19 cellular contexts compared by ENCODE assay signal in the genomic region with DNA sequence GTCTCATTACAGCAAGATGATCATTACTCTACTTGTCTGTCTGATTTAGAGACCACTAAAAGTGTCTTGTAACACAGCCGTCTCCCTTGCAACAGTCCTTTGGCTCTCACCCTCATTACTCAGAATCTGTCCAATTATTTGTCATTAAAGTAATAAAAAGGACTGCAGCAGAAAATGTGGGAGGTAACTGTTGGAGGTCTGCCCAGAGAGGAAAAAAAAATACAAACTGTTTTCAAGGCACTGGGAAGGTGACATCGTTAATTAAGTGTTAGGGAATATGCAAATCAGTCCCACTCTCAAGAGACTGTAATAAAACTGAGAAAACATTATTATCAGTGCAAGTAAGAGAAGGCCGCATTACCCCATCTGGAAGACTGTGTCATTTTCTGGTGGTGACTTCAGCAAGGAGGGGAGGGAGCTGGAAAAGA.
DNase-seq lines count a peak whose midpoint lies in the region; ATAC-seq, FAIRE-seq and TF ChIP-seq lines count a peak whose summit lies in the region.
"Had no signal": no experiment of that assay in that cellular context is flagged by ENCODE, and none has a peak within 500 bp of the region (broad histone marks: within the 10 kb centered on the region; RNA-seq: fewer than 3 reads in every experiment).

No MANE protein-coding gene starts in this region.

- no peaks in the 10 kb centered on the region for H3K27me3 ChIP-seq in A673 (replicated peaks; ENCODE audit: insufficient read depth, low read depth, low read length, poor library complexity)
- H3K27me3 ChIP-seq in HepG2 (ENCODE audit: control insufficient read depth in 1 of 2, insufficient read depth in 2 of 2, low read length in 2 of 2), result no peaks in the 10 kb centered on the region

- 61% methylated on average over 3 of the region's 3 CpGs for WGBS in HepG2 (ENCODE audit: low lambda C conversion rate)

- CTCF ChIA-PET in A673 (lab: Charles Lee) (no interaction called here), HepG2 (lab: Yijun Ruan, JAX; ENCODE audit: low intra/inter-chr PET ratio, low total read pairs) (no interaction called here)

- POLR2A ChIA-PET in A673 (lab: Charles Lee; ENCODE audit: low non-redundant PET) (no interaction called here), HepG2 (lab: Yijun Ruan, JAX) (no interaction called here)

- FAIRE-seq in endometrium (lab: Jason Lieb, UNC), result peak; percentile 97
- FAIRE-seq in HepG2 (lab: Jason Lieb, UNC), result no peak

- H3K4me3 ChIP-seq in A673 (ENCODE audit: low read depth, low read length, poor library complexity, severe bottlenecking) (no peak overlapping the region), HepG2 (replicated peaks in 1 of 3; ENCODE audit: insufficient read depth in 1 of 3, low read depth in 2 of 3, low read length in 3 of 3) (no peak overlapping the region)

- intact Hi-C loops in A673 (cut with micrococcal nuclease; ENCODE audit: unreplicated experiment), result no loop called here
- intact Hi-C loops in HepG2 (cut with micrococcal nuclease; ENCODE audit: unreplicated experiment), result no loop called here

- H3K4me1 ChIP-seq in A673 (ENCODE audit: insufficient read depth, low read length, poor library complexity, severe bottlenecking) (no peaks in the 10 kb centered on the region), HepG2 (ENCODE audit: insufficient read depth, low read length) (peaks cover 6% of the 10 kb centered on the region; the same call in 1 of the 2 replicates)

- ATAC-seq in HG02588 (IDR thresholded peaks at IDR 0.05; ENCODE audit: unreplicated experiment), result no peak
- no peak for ATAC-seq in HepG2
- ATAC-seq in HG02678 (IDR thresholded peaks at IDR 0.05; ENCODE audit: unreplicated experiment), result no peak
- ATAC-seq: activated CD4-positive, alpha-beta T cell treated with anti-CD3 and anti-CD28 coated beads for 36 hours; esophagus mucosa; sciatic nerve; stimulated activated naive CD8-positive, alpha-beta T cell treated with anti-CD3 and anti-CD28 coated beads, Interleukin-15, Interleukin-2, amounts not matched to agents 100 U/mL and 50 U/mL, for 24 hours had no signal

- in situ Hi-C loops in HepG2 (cut with HindIII; ENCODE audit: extremely low pct_ligation_motif_present, low pct_unique_long_range_greater_than_20kb), result no loop called here

- DNase-seq in A673 (ENCODE audit: low spot score), result peak; percentile 53
- peak; percentile 91 for DNase-seq in NCI-H1105 (lab: John Stamatoyannopoulos, UW)
- peak; percentile 10 to 21 for DNase-seq in NCI-H446 (lab: John Stamatoyannopoulos, UW)
- DNase-seq in HepG2 (ENCODE audit: low spot score), result no peak
- no peak for DNase-seq in SHP77 (lab: John Stamatoyannopoulos, UW)
- DNase-seq: activated CD4-positive, alpha-beta T cell treated with anti-CD3 and anti-CD28 coated beads for 36 hours; activated effector memory CD4-positive, alpha-beta T cell treated with Interleukin-2 at 50 U/mL for 16 hours; C1 segment of cervical spinal cord; central memory CD4-positive, alpha-beta T cell; DMS53; NCI-H774; nucleus accumbens; stimulated activated naive CD8-positive, alpha-beta T cell treated with anti-CD3 and anti-CD28 coated beads, Interleukin-15, Interleukin-2, amounts not matched to agents 100 U/mL and 50 U/mL, for 24 hours; T1000 had no signal

- no TSS peak for BruUV-seq in A673 (replicated peaks; lab: Mats Ljungman, UMichigan)
- BruUV-seq in HepG2 (replicated peaks; lab: Mats Ljungman, UMichigan), result no TSS peak

- no peak for TF ChIP-seq POLR2A in HepG2 (IDR thresholded peaks at IDR 0.05; ENCODE audit: insufficient read depth in 1 of 2, low read depth in 2 of 2, low read length in 2 of 2)

- TF ChIP-seq EP300 in HepG2 (IDR thresholded peaks at IDR 0.05; ENCODE audit: low read depth in 2 of 2, low read length in 2 of 2) (no peak), HepG2 (CRISPR knock-in tag; IDR thresholded peaks at IDR 0.05; ENCODE audit: borderline replicate concordance) (no peak)

- H3K27ac ChIP-seq in A673 (ENCODE audit: low read depth, low read length, poor library complexity, severe bottlenecking) (no peak overlapping the region), HepG2 (ENCODE audit: extremely low read length, insufficient read depth, low read length) (no peak overlapping the region)

- H4K20me1 ChIP-seq in HepG2 (ENCODE audit: insufficient read depth, low read length), result no peaks in the 10 kb centered on the region

- TF ChIP-seq CTCF in A673 (conservative IDR thresholded peaks at IDR 0.05; ENCODE audit: low read depth, low read length) (no peak), HepG2 (CRISPR knock-in tag; IDR thresholded peaks at IDR 0.05) (no peak)

- no peak overlapping the region for H3K4me2 ChIP-seq in HepG2 (ENCODE audit: low read depth, low read length)

- H3K9ac ChIP-seq in HepG2 (ENCODE audit: insufficient read depth, low read depth, low read length), result no peak overlapping the region

- H3K79me2 ChIP-seq in HepG2 (ENCODE audit: insufficient read depth, low read length), result no peaks in the 10 kb centered on the region

- no peaks in the 10 kb centered on the region for H3K9me3 ChIP-seq in A673 (ENCODE audit: low read depth, low read length, poor library complexity, severe bottlenecking)
- no peaks in the 10 kb centered on the region for H3K9me3 ChIP-seq in HepG2 (ENCODE audit: low read length)

- no peak for TF ChIP-seq RAD21 in HepG2 (CRISPR knock-in tag; IDR thresholded peaks at IDR 0.05)

- H3K36me3 ChIP-seq in A673 (ENCODE audit: insufficient read depth, low read length, poor library complexity, severe bottlenecking) (no peaks in the 10 kb centered on the region), HepG2 (replicated peaks in 1 of 2; ENCODE audit: control insufficient read depth in 1 of 2, insufficient read depth in 2 of 2, low read length in 2 of 2) (no peaks in the 10 kb centered on the region)

- no peak overlapping the region for H2AFZ ChIP-seq in HepG2 (ENCODE audit: low read length)

TF ChIP-seq in HepG2, 621 proteins besides CTCF, POLR2A, EP300 and RAD21 (continues in another document):
- TF ChIP-seq NCOA5 (CRISPR knock-in tag; IDR thresholded peaks at IDR 0.05) (no peak), ETS1 (CRISPR knock-in tag; IDR thresholded peaks at IDR 0.05) (no peak), ISX (CRISPR knock-in tag; conservative IDR thresholded peaks at IDR 0.05) (no peak)
- TF ChIP-seq, protein P1, sequence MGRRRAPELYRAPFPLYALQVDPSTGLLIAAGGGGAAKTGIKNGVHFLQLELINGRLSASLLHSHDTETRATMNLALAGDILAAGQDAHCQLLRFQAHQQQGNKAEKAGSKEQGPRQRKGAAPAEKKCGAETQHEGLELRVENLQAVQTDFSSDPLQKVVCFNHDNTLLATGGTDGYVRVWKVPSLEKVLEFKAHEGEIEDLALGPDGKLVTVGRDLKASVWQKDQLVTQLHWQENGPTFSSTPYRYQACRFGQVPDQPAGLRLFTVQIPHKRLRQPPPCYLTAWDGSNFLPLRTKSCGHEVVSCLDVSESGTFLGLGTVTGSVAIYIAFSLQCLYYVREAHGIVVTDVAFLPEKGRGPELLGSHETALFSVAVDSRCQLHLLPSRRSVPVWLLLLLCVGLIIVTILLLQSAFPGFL (CRISPR knock-in tag; IDR thresholded peaks at IDR 0.05), result no peak
- TF ChIP-seq, protein P2, sequence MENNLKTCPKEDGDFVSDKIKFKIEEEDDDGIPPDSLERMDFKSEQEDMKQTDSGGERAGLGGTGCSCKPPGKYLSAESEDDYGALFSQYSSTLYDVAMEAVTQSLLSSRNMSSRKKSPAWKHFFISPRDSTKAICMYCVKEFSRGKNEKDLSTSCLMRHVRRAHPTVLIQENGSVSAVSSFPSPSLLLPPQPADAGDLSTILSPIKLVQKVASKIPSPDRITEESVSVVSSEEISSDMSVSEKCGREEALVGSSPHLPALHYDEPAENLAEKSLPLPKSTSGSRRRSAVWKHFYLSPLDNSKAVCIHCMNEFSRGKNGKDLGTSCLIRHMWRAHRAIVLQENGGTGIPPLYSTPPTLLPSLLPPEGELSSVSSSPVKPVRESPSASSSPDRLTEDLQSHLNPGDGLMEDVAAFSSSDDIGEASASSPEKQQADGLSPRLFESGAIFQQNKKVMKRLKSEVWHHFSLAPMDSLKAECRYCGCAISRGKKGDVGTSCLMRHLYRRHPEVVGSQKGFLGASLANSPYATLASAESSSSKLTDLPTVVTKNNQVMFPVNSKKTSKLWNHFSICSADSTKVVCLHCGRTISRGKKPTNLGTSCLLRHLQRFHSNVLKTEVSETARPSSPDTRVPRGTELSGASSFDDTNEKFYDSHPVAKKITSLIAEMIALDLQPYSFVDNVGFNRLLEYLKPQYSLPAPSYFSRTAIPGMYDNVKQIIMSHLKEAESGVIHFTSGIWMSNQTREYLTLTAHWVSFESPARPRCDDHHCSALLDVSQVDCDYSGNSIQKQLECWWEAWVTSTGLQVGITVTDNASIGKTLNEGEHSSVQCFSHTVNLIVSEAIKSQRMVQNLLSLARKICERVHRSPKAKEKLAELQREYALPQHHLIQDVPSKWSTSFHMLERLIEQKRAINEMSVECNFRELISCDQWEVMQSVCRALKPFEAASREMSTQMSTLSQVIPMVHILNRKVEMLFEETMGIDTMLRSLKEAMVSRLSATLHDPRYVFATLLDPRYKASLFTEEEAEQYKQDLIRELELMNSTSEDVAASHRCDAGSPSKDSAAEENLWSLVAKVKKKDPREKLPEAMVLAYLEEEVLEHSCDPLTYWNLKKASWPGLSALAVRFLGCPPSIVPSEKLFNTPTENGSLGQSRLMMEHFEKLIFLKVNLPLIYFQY (CRISPR knock-in tag; IDR thresholded peaks at IDR 0.05; ENCODE audit: borderline replicate concordance), result no peak

Comparison
In these comparisons a context has a peak if more than half of its experiments do, and no peak if none do; other contexts are left out.
1. DNase-seq: peak in A673 (single experiment), NCI-H1105 (single experiment) and NCI-H446 (2 of 2); none in HepG2 (single experiment) and SHP77 (0 of 2).